Comparison of ENCODE assay signal across 2 cellular contexts in genomic region chr18:9906407-9906955, GRCh38.
TF ChIP-seq lines count a peak whose summit lies in the region.

No MANE protein-coding gene starts in this region.

TF ChIP-seq in GM12878, 131 proteins besides CTCF, POLR2A, EP300 and RAD21:
- no peak for TF ChIP-seq ETV6 (conservative IDR thresholded peaks at IDR 0.05 in 1 of 2, IDR thresholded peaks at IDR 0.05 in 1 of 2; ENCODE audit: borderline replicate concordance in 1 of 2, low read depth in 1 of 2)
- TF ChIP-seq CEBPB (IDR thresholded peaks at IDR 0.05; ENCODE audit: borderline replicate concordance in 1 of 2, low read depth in 2 of 2, low read length in 2 of 2), result no peak

TF ChIP-seq in WTC11, 78 proteins besides CTCF, POLR2A, EP300 and RAD21:
- no peak for TF ChIP-seq RORB (CRISPR knock-in tag; IDR thresholded peaks at IDR 0.05)
